ENCODE assay signal across 8 cellular contexts in the genomic region with DNA sequence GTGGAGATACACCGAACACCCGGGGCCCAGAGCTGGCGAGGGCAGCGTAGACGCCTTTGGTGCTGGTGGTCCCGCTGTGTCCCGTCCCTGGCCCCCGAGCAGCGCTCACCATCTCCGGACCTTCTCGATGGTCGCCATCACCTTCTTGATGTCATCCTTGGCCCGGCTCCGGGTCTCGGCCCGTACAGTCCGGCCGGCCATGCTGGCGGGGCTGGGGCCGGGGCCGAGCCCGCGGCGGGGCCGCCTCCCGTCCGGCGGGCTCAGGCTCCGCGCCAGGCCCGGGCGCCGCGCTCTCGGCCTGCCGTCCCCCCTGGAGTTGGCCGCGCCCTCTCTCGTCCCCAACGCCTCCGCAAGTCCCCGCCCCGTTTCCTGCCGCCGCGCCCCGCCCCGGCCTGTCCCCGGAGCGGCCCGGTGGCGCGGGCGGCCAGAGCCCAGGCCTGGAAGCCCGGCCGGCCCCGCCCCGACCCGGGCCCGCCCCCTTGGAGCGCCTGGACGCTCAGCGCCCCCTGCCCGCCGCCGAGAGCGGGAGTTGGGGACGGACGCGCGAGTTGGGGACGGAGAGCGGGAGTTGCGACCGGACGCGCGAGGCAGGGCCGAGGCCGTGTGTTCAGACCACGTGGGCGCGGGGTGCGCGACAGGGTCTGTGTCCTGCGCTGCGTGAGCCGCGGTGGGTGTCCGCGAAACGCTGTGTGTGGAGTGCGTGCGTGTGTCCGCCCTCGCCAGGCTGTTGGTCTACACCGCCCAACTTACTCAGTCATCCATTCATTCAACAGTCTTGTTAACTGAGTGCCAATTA. TPM values are rescaled to one million over a fixed set of nuclear protein-coding genes. Genes with fewer than 3 reads are reported as not detected.
A peak's percentile ranks its signal among the peaks of the same experiment; 100 is the strongest.
DNase-seq lines count a peak whose midpoint lies in the region; ATAC-seq and TF ChIP-seq lines count a peak whose summit lies in the region.

Gene BCL7C, minus strand, starts transcription at position 334 of the 796 bp plus-strand sequence. Its CDS starts 133 bp downstream, at position 201.

- H3K27ac Mint-ChIP-seq in chondrocyte (ENCODE audit: unreplicated experiment): peak within 1 kb of the TSS; percentile 85

- H3K9me3 Mint-ChIP-seq in chondrocyte (ENCODE audit: low read depth): no peaks in the 10 kb centered on the region

- peak; percentile 42 for ATAC-seq in GM18858 (IDR thresholded peaks at IDR 0.05; ENCODE audit: unreplicated experiment)
- peak; percentile 67 for ATAC-seq in HG03095 (IDR thresholded peaks at IDR 0.05; ENCODE audit: unreplicated experiment)

- peak within 1 kb of the TSS; percentile 83 for H3K4me3 Mint-ChIP-seq in chondrocyte (ENCODE audit: unreplicated experiment)

- no peaks in the 10 kb centered on the region for H3K27me3 Mint-ChIP-seq in chondrocyte (ENCODE audit: low read depth)

- H3K36me3 Mint-ChIP-seq in chondrocyte (ENCODE audit: low read depth): peaks cover 4% of the 10 kb centered on the region

- peak; percentile 76 for TF ChIP-seq CTCF in chondrocyte (IDR thresholded peaks at IDR 0.05)

- DNase-seq in AG08395 (ENCODE audit: low spot score): peak; percentile 85
- DNase-seq in NCI-H226: peak; percentile 74
- DNase-seq in activated CD4-positive, alpha-beta T cell treated with anti-CD3 and anti-CD28 coated beads for 1 hour: peak; percentile 62
- peak; percentile 95 for DNase-seq in chondrocyte (ENCODE audit: low spot score)
- peak; percentile 93 for DNase-seq in kidney tubule cell (ENCODE audit: low spot score)
- peak; percentile 61 to 88 (median 70) for DNase-seq in stimulated activated CD4-positive, alpha-beta T cell treated with anti-CD3 and anti-CD28 coated beads, Interleukin-1b, Interleukin-23, amount 100 ng/mL, for 24 hours (ENCODE audit: low read depth in 4 of 4, low spot score in 1 of 4)

- peaks cover 50% of the 10 kb centered on the region for H3K4me1 Mint-ChIP-seq in chondrocyte (ENCODE audit: low read depth)

RNA-seq across cellular contexts. Expression of gene BCL7C, which starts in this region (rescaled TPM):
- total RNA-seq in chondrocyte: 34.6 to 37.5 TPM (median 37.3 TPM) in 3 replicates

Comparison
In these comparisons a context has a peak if more than half of its experiments do, and no peak if none do; other contexts are left out.
1. Peak in every context shown above with its lines: DNase-seq and ATAC-seq.